8 cellular contexts compared by ENCODE assay signal in genomic region chr16:74606521-74607309, GRCh38. TPM values are rescaled to one million over a fixed set of nuclear protein-coding genes. Genes with fewer than 3 reads are reported as not detected.
DNase-seq lines count a peak whose midpoint lies in the region; ATAC-seq, FAIRE-seq and TF ChIP-seq lines count a peak whose summit lies in the region.

Gene GLG1 (minus strand): TSS chr16:74607114. CDS start chr16:74607094, 20 bp downstream.

- peaks cover 18% of the 10 kb centered on the region for H4K20me1 ChIP-seq in OCI-LY3 (ENCODE audit: insufficient read depth, low read length)

- ATAC-seq in GM21381 (IDR thresholded peaks at IDR 0.05; ENCODE audit: unreplicated experiment): peak; percentile 96

- H3K36me3 ChIP-seq in OCI-LY3 (replicated peaks; ENCODE audit: low read depth, low read length): no peaks in the 10 kb centered on the region

- peak within 1 kb of the TSS; percentile 93 for H3K9ac ChIP-seq in OCI-LY3 (ENCODE audit: low read length)

- no peaks in the 10 kb centered on the region for H3K27me3 ChIP-seq in OCI-LY3 (ENCODE audit: low read depth, low read length)

- FAIRE-seq in HTR-8/SVneo (lab: Jason Lieb, UNC): peak; percentile 90

- no peaks in the 10 kb centered on the region for H3K9me3 ChIP-seq in OCI-LY3 (ENCODE audit: insufficient read depth, low read length)

- peak within 1 kb of the TSS; percentile 95 for H3K4me3 ChIP-seq in OCI-LY3 (ENCODE audit: low read length)
- H3K4me3 ChIP-seq in epithelial cell of esophagus (ENCODE audit: low read length): peak within 1 kb of the TSS; percentile 88

- TF ChIP-seq CTCF in OCI-LY3 (IDR thresholded peaks at IDR 0.05; ENCODE audit: low read depth, low read length) (no peak), epithelial cell of esophagus (IDR thresholded peaks at IDR 0.05; ENCODE audit: insufficient read depth, low read depth, low read length, missing control alignments) (no peak)

- DNase-seq in Caki2 (ENCODE audit: low read depth) (peak; percentile 90), HTR-8/SVneo (ENCODE audit: insufficient read length, low spot score) (peak; percentile 92), activated T-cell treated with anti-CD3 and anti-CD28 coated beads for 4 hours (peak; percentile 84), epithelial cell of esophagus (ENCODE audit: low read depth) (peak; percentile 94), mucosa of gallbladder (ENCODE audit: low spot score) (peak; percentile 91)
- peak; percentile 88 for DNase-seq in stimulated activated CD8-positive, alpha-beta memory T cell treated with anti-CD3 and anti-CD28 coated beads, Interleukin-4, amount 100 ng/mL, for 24 hours (ENCODE audit: low read depth)

- in situ Hi-C loops in Caki2 (cut with HindIII; ENCODE audit: low pct_unique_long_range_greater_than_20kb, low sequenced_read_pairs): no loop called here

- peak within 1 kb of the TSS; percentile 87 for H2AFZ ChIP-seq in OCI-LY3 (ENCODE audit: low read depth, low read length)

- H3K4me2 ChIP-seq in OCI-LY3 (ENCODE audit: low read length): peak within 1 kb of the TSS; percentile 83

- peaks cover 52% of the 10 kb centered on the region for H3K79me2 ChIP-seq in OCI-LY3 (ENCODE audit: low read length)

- H3K27ac ChIP-seq in OCI-LY3 (ENCODE audit: low read length): peak within 1 kb of the TSS; percentile 72

- peaks cover 16% of the 10 kb centered on the region for H3K4me1 ChIP-seq in OCI-LY3 (ENCODE audit: low read length)

RNA-seq across cellular contexts. Expression of gene GLG1, which starts in this region (rescaled TPM):
- 47.5 and 48.3 TPM in 2 replicates for total RNA-seq in Caki2 (2014; rRNA removed; shearing (Covaris generic); ENCODE audit: low replicate concordance)
- total RNA-seq in mucosa of gallbladder: 229 TPM

Comparison
In these comparisons a context has a peak if more than half of its experiments do, and no peak if none do; other contexts are left out.
1. Peak in every context shown above with its lines: DNase-seq, ATAC-seq, H3K4me3 ChIP-seq and H3K27ac ChIP-seq.